8 cellular contexts compared by ENCODE assay signal in genomic region chr3:112560330-112560729, GRCh38. TPM values are rescaled to one million over a fixed set of nuclear protein-coding genes. Genes with fewer than 3 reads are reported as not detected.
DNase-seq lines count a peak whose midpoint lies in the region; ATAC-seq and TF ChIP-seq lines count a peak whose summit lies in the region.

No MANE protein-coding gene starts in this region.

- H3K4me3 ChIP-seq in adipocyte (ENCODE audit: low read length) (peak overlapping the region; percentile 96), tibial nerve (peak overlapping the region in 3 of 4 donors; percentile 76 to 87 (median 83))

- H3K4me3 Mint-ChIP-seq in activated T-cell treated with anti-CD3 and anti-CD28 coated beads, Interleukin-2, amount 50 U/mL, for 4 hours = peak overlapping the region; percentile 99

- WGBS in tibial nerve, 2 donors = 19 to 30% methylated on average over 2 of the region's 2 CpGs

- peak overlapping the region; percentile 95 for H3K9ac ChIP-seq in adipocyte (ENCODE audit: low read length)

- TF ChIP-seq CTCF in tibial nerve (IDR thresholded peaks at IDR 0.05) = no peak

- H3K9me3 ChIP-seq in adipocyte (ENCODE audit: control insufficient read depth, low read length) (no peaks in the 10 kb centered on the region), tibial nerve (no peaks in the 10 kb centered on the region)

- H3K4me1 ChIP-seq in adipocyte (ENCODE audit: control insufficient read depth, insufficient read depth, low read length) = peaks cover 30% of the 10 kb centered on the region
- peaks cover 0 to 57% (median 28%) of the 10 kb centered on the region in 4 donors for H3K4me1 ChIP-seq in tibial nerve

- H3K9me3 Mint-ChIP-seq in activated T-cell treated with anti-CD3 and anti-CD28 coated beads, Interleukin-2, amount 50 U/mL, for 4 hours = no peaks in the 10 kb centered on the region

- TF ChIP-seq EP300 in tibial nerve (IDR thresholded peaks at IDR 0.05) = no peak

- no peaks in the 10 kb centered on the region for H3K27me3 Mint-ChIP-seq in activated T-cell treated with anti-CD3 and anti-CD28 coated beads, Interleukin-2, amount 50 U/mL, for 4 hours (ENCODE audit: low read depth)

- ATAC-seq in activated T-cell treated with anti-CD3 and anti-CD28 coated beads, Interleukin-2, amount 50 U/mL, for 4 hours = no peak
- no peak for ATAC-seq in GM18520 (IDR thresholded peaks at IDR 0.05; ENCODE audit: unreplicated experiment)

- peaks cover 55% of the 10 kb centered on the region for H3K4me1 Mint-ChIP-seq in activated T-cell treated with anti-CD3 and anti-CD28 coated beads, Interleukin-2, amount 50 U/mL, for 4 hours (ENCODE audit: low read depth)

- TF ChIP-seq POLR2A in tibial nerve (IDR thresholded peaks at IDR 0.05) = no peak

- H3K27me3 ChIP-seq in adipocyte (replicated peaks; ENCODE audit: control insufficient read depth, insufficient read depth, low read length) (no peaks in the 10 kb centered on the region), tibial nerve (no peaks in the 10 kb centered on the region)

- DNase-seq in activated T-cell treated with anti-CD3 and anti-CD28 coated beads, Interleukin-2, amount 50 U/mL, for 4 hours = no peak
- DNase-seq in activated T-cell treated with anti-CD3 and anti-CD28 coated beads, Interleukin-2, amount 50 U/mL, for 1 hour = no peak
- DNase-seq in adipocyte (ENCODE audit: low read depth) = peak; percentile 32
- peak; percentile 15 for DNase-seq in left kidney (ENCODE audit: low read depth, low spot score)
- no peak for DNase-seq in tibial nerve (ENCODE audit: low spot score in 2 of 2)
- no peak for DNase-seq in NCI-H1436 treated with DMSO at 0.1 percent for 48 hours (lab: John Stamatoyannopoulos, UW)
- DNase-seq in NCI-H1048 (lab: John Stamatoyannopoulos, UW) = no peak

- H3K27ac ChIP-seq in tibial nerve = peak overlapping the region in 2 of 4 donors; percentile 89 to 99

- peaks cover 20% of the 10 kb centered on the region for H3K36me3 Mint-ChIP-seq in activated T-cell treated with anti-CD3 and anti-CD28 coated beads, Interleukin-2, amount 50 U/mL, for 4 hours (ENCODE audit: insufficient read depth)

- H3K36me3 ChIP-seq in adipocyte (ENCODE audit: control insufficient read depth, insufficient read depth, low read length, severe bottlenecking) (peaks cover 11% of the 10 kb centered on the region), tibial nerve (peaks cover 0 to 3% (median 0%) of the 10 kb centered on the region in 3 donors)

RNA-seq across cellular contexts. Expression of gene ATG3, which starts 1.4 kb away (rescaled TPM):
- total RNA-seq in activated T-cell treated with anti-CD3 and anti-CD28 coated beads, Interleukin-2, amount 50 U/mL, for 4 hours = 10 to 100 TPM; 81.5 to 93.9 (median 88.8) TPM
- total RNA-seq in tibial nerve = 10 to 100 TPM; 37.0 to 83.7 (median 53.1) TPM

RNA-seq across cellular contexts. Expression of gene SLC35A5, which starts 1.5 kb away (rescaled TPM):
- 10 to 100 TPM; 12.2 to 13.5 (median 12.3) TPM for total RNA-seq in activated T-cell treated with anti-CD3 and anti-CD28 coated beads, Interleukin-2, amount 50 U/mL, for 4 hours
- 10 to 100 TPM; 19.0 to 30.4 (median 25.0) TPM for total RNA-seq in tibial nerve

Comparison
In these comparisons a context has a peak if more than half of its experiments do, and no peak if none do; other contexts are left out.
1. DNase-seq: peak in adipocyte (single experiment) and left kidney (single experiment); none in activated T-cell treated with anti-CD3 and anti-CD28 coated beads, Interleukin-2, amount 50 U/mL, for 4 hours (single experiment), activated T-cell treated with anti-CD3 and anti-CD28 coated beads, Interleukin-2, amount 50 U/mL, for 1 hour (single experiment), tibial nerve (0 of 2), NCI-H1436 treated with DMSO at 0.1 percent for 48 hours (single experiment) and NCI-H1048 (single experiment).